In the genomic region with DNA sequence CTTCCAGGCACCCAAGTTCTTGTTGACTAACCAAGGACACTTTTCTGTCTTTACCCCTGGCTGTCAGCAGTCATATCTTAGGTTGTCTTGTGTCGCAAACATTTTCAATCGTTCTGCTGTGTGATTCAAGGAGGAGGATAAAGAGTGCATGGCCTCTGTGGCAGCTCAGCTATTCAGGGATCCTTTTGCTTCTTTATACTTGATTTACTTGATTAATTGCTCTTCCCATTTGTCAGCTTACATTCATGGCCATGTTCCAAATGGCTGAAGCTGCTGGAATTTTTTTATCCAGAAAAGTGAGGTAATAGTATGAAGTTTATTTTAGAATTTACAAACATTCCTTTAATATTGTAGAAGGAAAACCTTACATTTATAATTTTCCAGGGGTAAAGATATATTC, we compare ENCODE assay signal across 19 cellular contexts.
DNase-seq lines count a peak whose midpoint lies in the region; ATAC-seq and TF ChIP-seq lines count a peak whose summit lies in the region.
"Had no signal": no experiment of that assay in that cellular context is flagged by ENCODE, and none has a peak within 500 bp of the region (broad histone marks: within the 10 kb centered on the region; RNA-seq: fewer than 3 reads in every experiment).

No MANE protein-coding gene starts in this region.

- H3K4me2 ChIP-seq in H9 (ENCODE audit: insufficient read depth, insufficient read length, low read length) = no peak overlapping the region
- H3K4me2 ChIP-seq: GM23338, KMS-11, SK-N-SH had no signal

- H3K56ac ChIP-seq in H9 (ENCODE audit: insufficient read length, low read depth, low read length) = no peak overlapping the region

- no peak overlapping the region for H2BK120ac ChIP-seq in H9 (ENCODE audit: low read depth, low read length, poor library complexity, severe bottlenecking)

- no peaks in the 10 kb centered on the region for H3K27me3 ChIP-seq in H9 (ENCODE audit: insufficient read depth, low read length)

- TF ChIP-seq CTCF in H9 (conservative IDR thresholded peaks at IDR 0.05) = no peak

- H3K79me2 ChIP-seq in H9 (ENCODE audit: insufficient read depth, low read length) = no peaks in the 10 kb centered on the region

- no peak overlapping the region for H3K27ac ChIP-seq in H9 (ENCODE audit: insufficient read length, low read depth, low read length)
- H3K27ac ChIP-seq: KMS-11 had no signal

- H3K9me3 ChIP-seq in H9 (ENCODE audit: control insufficient read depth, low read depth, low read length) = no peaks in the 10 kb centered on the region
- H3K9me3 ChIP-seq: HAP-1, SK-N-SH had no signal

- H3K4ac ChIP-seq in H9 (ENCODE audit: low read depth, low read length) = no peak overlapping the region

- no peak overlapping the region for H2BK15ac ChIP-seq in H9 (ENCODE audit: low read depth, low read length)

- H2AFZ ChIP-seq in H9 (ENCODE audit: low read length) = no peak overlapping the region
- H2AFZ ChIP-seq: GM23338 had no signal

- no peak overlapping the region for H3T11ph ChIP-seq in H9 (ENCODE audit: low read length)

- H3K79me1 ChIP-seq in H9 (ENCODE audit: insufficient read depth, low read depth, low read length, poor library complexity, severe bottlenecking) = no peaks in the 10 kb centered on the region

- no peak overlapping the region for H2BK5ac ChIP-seq in H9 (ENCODE audit: insufficient read length, low read length)

- no peak overlapping the region for H2AK5ac ChIP-seq in H9 (ENCODE audit: insufficient read length, low read length)

- no peaks in the 10 kb centered on the region for H4K20me1 ChIP-seq in H9 (ENCODE audit: control insufficient read depth, insufficient read depth, insufficient read length)

- H4K8ac ChIP-seq in H9 (replicated peaks; ENCODE audit: insufficient read length, low read depth, low read length) = no peak overlapping the region

- no peaks in the 10 kb centered on the region for H3K36me3 Mint-ChIP-seq in H9 (ENCODE audit: insufficient read depth in 1 of 3, low read depth in 3 of 3)

- DNase-seq in M059J (ENCODE audit: low read depth) (peak; percentile 44), astrocyte of the hippocampus (ENCODE audit: low read depth, low spot score) (peak; percentile 67), kidney tubule cell (ENCODE audit: low spot score) (peak; percentile 45), DMS153 (lab: John Stamatoyannopoulos, UW) (no peak), H9 (no peak)
- DNase-seq: HFFc6, NCI-H1048, NCI-H1417, NCI-H1694, NCI-H2081, NCI-H345, NCI-H510A treated with DMSO at 0.1 percent for 48 hours, NCI-H774, SK-N-SH had no signal

- no peak overlapping the region for H3K27ac Mint-ChIP-seq in H9
- H3K27ac Mint-ChIP-seq: GM23338, HFFc6 had no signal

- H3K9me3 Mint-ChIP-seq in H9 = no peaks in the 10 kb centered on the region
- H3K9me3 Mint-ChIP-seq: GM23338, HFFc6 had no signal

- no CpG with 5 or more reads among the region's 2 CpGs for WGBS in H9 (ENCODE audit: extremely low coverage, insufficient read length, low lambda C conversion rate)

- H2BK20ac ChIP-seq in H9 (ENCODE audit: low read depth, low read length, poor library complexity, severe bottlenecking) = no peak overlapping the region

- no peak overlapping the region for H4K5ac ChIP-seq in H9 (ENCODE audit: insufficient read length, low read depth, low read length)

- H3K18ac ChIP-seq in H9 (ENCODE audit: insufficient read length, low read depth, low read length) = no peak overlapping the region

- H3K4me3 Mint-ChIP-seq in H9 = no peak overlapping the region
- H3K4me3 Mint-ChIP-seq: GM23338, HFFc6 had no signal

- H3K23ac ChIP-seq in H9 (ENCODE audit: insufficient read length, low read depth, low read length) = no peak overlapping the region

- no peaks in the 10 kb centered on the region for H3K27me3 Mint-ChIP-seq in H9 (ENCODE audit: low read depth)

- ATAC-seq in HG02852 (IDR thresholded peaks at IDR 0.05; ENCODE audit: unreplicated experiment) (no peak), SK-N-SH treated with all-trans-retinoic acid at 6 μM for 48 hours (no peak)
- ATAC-seq: GM23338 had no signal

- no peaks in the 10 kb centered on the region for H3K23me2 ChIP-seq in H9 (ENCODE audit: insufficient read length, low read depth, low read length, poor library complexity, severe bottlenecking)

- no peak overlapping the region for H4K91ac ChIP-seq in H9 (ENCODE audit: insufficient read length, low read depth, low read length)

- H3K4me1 Mint-ChIP-seq in H9 = peaks cover 9 to 12% of the 10 kb centered on the region in 2 experiments

- no peak overlapping the region for H3K9ac ChIP-seq in H9 (ENCODE audit: extremely low read depth, insufficient read length, low read length)
- H3K9ac ChIP-seq: KMS-11, SK-N-SH had no signal

- H3K4me1 ChIP-seq in H9 (ENCODE audit: insufficient read depth, low read length) = no peaks in the 10 kb centered on the region
- H3K4me1 ChIP-seq: HAP-1 had no signal

- no peak overlapping the region for H3K14ac ChIP-seq in H9 (ENCODE audit: insufficient read depth, low read length)

- no peak overlapping the region for H2BK12ac ChIP-seq in H9 (ENCODE audit: insufficient read length, low read depth, low read length)

TF ChIP-seq in SK-N-SH treated with all-trans-retinoic acid at 6 μM for 48 hours, 23 proteins besides CTCF, POLR2A, EP300 and RAD21:
- TF ChIP-seq TOX (CRISPR knock-in tag; IDR thresholded peaks at IDR 0.05; ENCODE audit: borderline replicate concordance) (no peak), CSDC2 (CRISPR knock-in tag; IDR thresholded peaks at IDR 0.05) (no peak), BACH2 (CRISPR knock-in tag; IDR thresholded peaks at IDR 0.05; ENCODE audit: borderline replicate concordance) (no peak), TCF4 (CRISPR knock-in tag; IDR thresholded peaks at IDR 0.05; ENCODE audit: borderline replicate concordance) (no peak), ZFP30 (CRISPR knock-in tag; IDR thresholded peaks at IDR 0.05) (no peak), ZNF565 (CRISPR knock-in tag; conservative IDR thresholded peaks at IDR 0.05; ENCODE audit: low read depth) (no peak), ARNTL (CRISPR knock-in tag; IDR thresholded peaks at IDR 0.05; ENCODE audit: borderline replicate concordance, low read depth) (no peak), RARB (CRISPR knock-in tag; IDR thresholded peaks at IDR 0.05) (no peak), ZC3H10 (CRISPR knock-in tag; IDR thresholded peaks at IDR 0.05) (no peak)
- TF ChIP-seq, protein P1, sequence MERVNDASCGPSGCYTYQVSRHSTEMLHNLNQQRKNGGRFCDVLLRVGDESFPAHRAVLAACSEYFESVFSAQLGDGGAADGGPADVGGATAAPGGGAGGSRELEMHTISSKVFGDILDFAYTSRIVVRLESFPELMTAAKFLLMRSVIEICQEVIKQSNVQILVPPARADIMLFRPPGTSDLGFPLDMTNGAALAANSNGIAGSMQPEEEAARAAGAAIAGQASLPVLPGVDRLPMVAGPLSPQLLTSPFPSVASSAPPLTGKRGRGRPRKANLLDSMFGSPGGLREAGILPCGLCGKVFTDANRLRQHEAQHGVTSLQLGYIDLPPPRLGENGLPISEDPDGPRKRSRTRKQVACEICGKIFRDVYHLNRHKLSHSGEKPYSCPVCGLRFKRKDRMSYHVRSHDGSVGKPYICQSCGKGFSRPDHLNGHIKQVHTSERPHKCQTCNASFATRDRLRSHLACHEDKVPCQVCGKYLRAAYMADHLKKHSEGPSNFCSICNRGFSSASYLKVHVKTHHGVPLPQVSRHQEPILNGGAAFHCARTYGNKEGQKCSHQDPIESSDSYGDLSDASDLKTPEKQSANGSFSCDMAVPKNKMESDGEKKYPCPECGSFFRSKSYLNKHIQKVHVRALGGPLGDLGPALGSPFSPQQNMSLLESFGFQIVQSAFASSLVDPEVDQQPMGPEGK (CRISPR knock-in tag; IDR thresholded peaks at IDR 0.05; ENCODE audit: borderline replicate concordance) = no peak
- TF ChIP-seq, protein P2, sequence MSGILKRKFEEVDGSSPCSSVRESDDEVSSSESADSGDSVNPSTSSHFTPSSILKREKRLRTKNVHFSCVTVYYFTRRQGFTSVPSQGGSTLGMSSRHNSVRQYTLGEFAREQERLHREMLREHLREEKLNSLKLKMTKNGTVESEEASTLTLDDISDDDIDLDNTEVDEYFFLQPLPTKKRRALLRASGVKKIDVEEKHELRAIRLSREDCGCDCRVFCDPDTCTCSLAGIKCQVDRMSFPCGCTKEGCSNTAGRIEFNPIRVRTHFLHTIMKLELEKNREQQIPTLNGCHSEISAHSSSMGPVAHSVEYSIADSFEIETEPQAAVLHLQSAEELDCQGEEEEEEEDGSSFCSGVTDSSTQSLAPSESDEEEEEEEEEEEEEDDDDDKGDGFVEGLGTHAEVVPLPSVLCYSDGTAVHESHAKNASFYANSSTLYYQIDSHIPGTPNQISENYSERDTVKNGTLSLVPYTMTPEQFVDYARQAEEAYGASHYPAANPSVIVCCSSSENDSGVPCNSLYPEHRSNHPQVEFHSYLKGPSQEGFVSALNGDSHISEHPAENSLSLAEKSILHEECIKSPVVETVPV (CRISPR knock-in tag; IDR thresholded peaks at IDR 0.05) = no peak
- TF ChIP-seq, protein P3, sequence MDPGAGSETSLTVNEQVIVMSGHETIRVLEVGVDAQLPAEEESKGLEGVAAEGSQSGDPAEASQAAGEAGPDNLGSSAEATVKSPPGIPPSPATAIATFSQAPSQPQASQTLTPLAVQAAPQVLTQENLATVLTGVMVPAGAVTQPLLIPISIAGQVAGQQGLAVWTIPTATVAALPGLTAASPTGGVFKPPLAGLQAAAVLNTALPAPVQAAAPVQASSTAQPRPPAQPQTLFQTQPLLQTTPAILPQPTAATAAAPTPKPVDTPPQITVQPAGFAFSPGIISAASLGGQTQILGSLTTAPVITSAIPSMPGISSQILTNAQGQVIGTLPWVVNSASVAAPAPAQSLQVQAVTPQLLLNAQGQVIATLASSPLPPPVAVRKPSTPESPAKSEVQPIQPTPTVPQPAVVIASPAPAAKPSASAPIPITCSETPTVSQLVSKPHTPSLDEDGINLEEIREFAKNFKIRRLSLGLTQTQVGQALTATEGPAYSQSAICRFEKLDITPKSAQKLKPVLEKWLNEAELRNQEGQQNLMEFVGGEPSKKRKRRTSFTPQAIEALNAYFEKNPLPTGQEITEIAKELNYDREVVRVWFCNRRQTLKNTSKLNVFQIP (CRISPR knock-in tag; IDR thresholded peaks at IDR 0.05; ENCODE audit: borderline replicate concordance, low read depth) = no peak
TF ChIP-seq in SK-N-SH treated with all-trans-retinoic acid at 6 μM for 48 hours: peak in this region for 0.

Comparison
In these comparisons a context has a peak if more than half of its experiments do, and no peak if none do; other contexts are left out.
1. DNase-seq: peak in M059J (single experiment), astrocyte of the hippocampus (single experiment) and kidney tubule cell (single experiment); none in DMS153 (single experiment) and H9 (single experiment).